ENCODE assay signal across 1 cellular context in the genomic region with DNA sequence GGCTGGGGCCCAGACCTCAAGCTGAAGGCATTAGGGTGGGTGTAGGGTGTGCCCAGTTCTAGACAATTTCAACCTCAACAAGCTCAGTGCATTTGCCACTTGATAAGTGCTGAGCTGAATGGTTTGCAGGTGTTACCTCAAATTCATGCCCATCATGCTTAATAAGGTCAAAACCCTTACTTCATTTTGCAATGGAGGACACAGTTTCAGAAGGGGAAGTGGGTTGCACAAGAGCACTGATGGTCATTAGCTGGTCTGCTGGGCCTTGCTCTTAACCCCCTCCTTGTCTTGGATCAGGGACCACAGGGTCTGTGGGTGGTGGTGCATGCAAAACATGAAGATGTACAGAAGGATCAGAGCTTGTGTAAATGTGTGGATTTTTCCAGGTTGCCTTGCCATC.
TF ChIP-seq lines count a peak whose summit lies in the region.

No MANE protein-coding gene starts in this region.

TF ChIP-seq in WTC11, 78 proteins besides CTCF, POLR2A, EP300 and RAD21 (continued from another document):
- TF ChIP-seq, protein P1, sequence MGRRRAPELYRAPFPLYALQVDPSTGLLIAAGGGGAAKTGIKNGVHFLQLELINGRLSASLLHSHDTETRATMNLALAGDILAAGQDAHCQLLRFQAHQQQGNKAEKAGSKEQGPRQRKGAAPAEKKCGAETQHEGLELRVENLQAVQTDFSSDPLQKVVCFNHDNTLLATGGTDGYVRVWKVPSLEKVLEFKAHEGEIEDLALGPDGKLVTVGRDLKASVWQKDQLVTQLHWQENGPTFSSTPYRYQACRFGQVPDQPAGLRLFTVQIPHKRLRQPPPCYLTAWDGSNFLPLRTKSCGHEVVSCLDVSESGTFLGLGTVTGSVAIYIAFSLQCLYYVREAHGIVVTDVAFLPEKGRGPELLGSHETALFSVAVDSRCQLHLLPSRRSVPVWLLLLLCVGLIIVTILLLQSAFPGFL (CRISPR knock-in tag; IDR thresholded peaks at IDR 0.05; ENCODE audit: borderline replicate concordance) = no peak
- no peak for TF ChIP-seq TEAD4 (CRISPR knock-in tag; IDR thresholded peaks at IDR 0.05)
